8 cellular contexts compared by ENCODE assay signal in genomic region chr22:49827853-49828598, GRCh38. TPM values are rescaled to one million over a fixed set of nuclear protein-coding genes. Genes with fewer than 3 reads are reported as not detected.
DNase-seq lines count a peak whose midpoint lies in the region; ATAC-seq and TF ChIP-seq lines count a peak whose summit lies in the region.

Gene BRD1, minus strand, starts transcription at chr22:49827873. Its CDS starts 3,556 bp downstream, at chr22:49824317.

- peak; percentile 49 for DNase-seq in NCI-H345 (lab: John Stamatoyannopoulos, UW)
- DNase-seq in NCI-H345 treated with DMSO at 0.1 percent for 48 hours (lab: John Stamatoyannopoulos, UW; ENCODE audit: unreplicated experiment) = no peak
- peak; percentile 22 for DNase-seq in MV-4-11 (lab: John Stamatoyannopoulos, UW)
- DNase-seq in activated CD4-positive, alpha-beta T cell treated with anti-CD3 and anti-CD28 coated beads, Interleukin-2, amount 50 U/mL, for 1 hour = peak; percentile 50
- DNase-seq in dorsolateral prefrontal cortex = peak in 5 of 10 donors; percentile 41 to 75 (median 64)
- DNase-seq in right lobe of liver = peak; percentile 72 to 75 (median 73)
- peak in 2 of 3 experiments; percentile 31 to 52 for DNase-seq in stimulated activated CD4-positive, alpha-beta T cell treated with anti-CD3 and anti-CD28 coated beads, TNF-alpha, amount 100 ng/mL, for 24 hours (ENCODE audit: low read depth in 3 of 3)

- H3K9me3 ChIP-seq in right lobe of liver = no peaks in the 10 kb centered on the region

- H3K27me3 ChIP-seq in dorsolateral prefrontal cortex (no peaks in the 10 kb centered on the region), right lobe of liver (no peaks in the 10 kb centered on the region)

- H3K27ac ChIP-seq in dorsolateral prefrontal cortex (peak within 1 kb of the TSS in 54 of 59 donors; percentile 9 to 86 (median 74)), right lobe of liver (peak within 1 kb of the TSS; percentile 50 to 75 (median 65))

- H3K4me1 ChIP-seq in right lobe of liver = peaks cover 0 to 21% (median 7%) of the 10 kb centered on the region in 4 donors

- ATAC-seq in right lobe of liver (peak; percentile 70 to 81 (median 74)), GM21619 (IDR thresholded peaks at IDR 0.05; ENCODE audit: unreplicated experiment) (no peak)

- WGBS in right lobe of liver (ENCODE audit: insufficient coverage, low coverage, low lambda C conversion rate, missing lambda C conversion rate) = 6% methylated on average over 31 of the region's 54 CpGs

- H3K4me3 ChIP-seq in dorsolateral prefrontal cortex (peak within 1 kb of the TSS; percentile 59 to 93 (median 80)), right lobe of liver (peak within 1 kb of the TSS; percentile 77 to 82 (median 78))

- H3K36me3 ChIP-seq in right lobe of liver = peaks cover 2 to 11% (median 7%) of the 10 kb centered on the region in 4 donors

- no peak for TF ChIP-seq POLR2A in right lobe of liver (IDR thresholded peaks at IDR 0.05)

- intact Hi-C loops in dorsolateral prefrontal cortex (cut with DNase I) = loop anchor here in 1 of 2 donors (10.0 kb wide), 1 partner anchor 87 kb away; the partner anchor contains the start of genes ALG12 and CRELD2
- intact Hi-C loops in right lobe of liver (cut with DNase I) = no loop called here

- TF ChIP-seq CTCF in dorsolateral prefrontal cortex (IDR thresholded peaks at IDR 0.05 in 54 of 56, conservative IDR thresholded peaks at IDR 0.05 in 2 of 56; ENCODE audit: low read depth in 1 of 56, partially characterized antibody in 56 of 56) = no peak
- TF ChIP-seq CTCF in right lobe of liver (IDR thresholded peaks at IDR 0.05) = no peak

RNA-seq across cellular contexts. Expression of gene BRD1, which starts in this region (rescaled TPM):
- total RNA-seq in dorsolateral prefrontal cortex = 10 to 100 TPM; 23.5 to 55.4 (median 35.6) TPM
- total RNA-seq in right lobe of liver = 10 to 100 TPM in 5 of 6 experiments, 1 to 10 TPM in 1; 9.3 to 17.8 (median 11.6) TPM
